Comparison of ENCODE assay signal across 25 cellular contexts in the genomic region with DNA sequence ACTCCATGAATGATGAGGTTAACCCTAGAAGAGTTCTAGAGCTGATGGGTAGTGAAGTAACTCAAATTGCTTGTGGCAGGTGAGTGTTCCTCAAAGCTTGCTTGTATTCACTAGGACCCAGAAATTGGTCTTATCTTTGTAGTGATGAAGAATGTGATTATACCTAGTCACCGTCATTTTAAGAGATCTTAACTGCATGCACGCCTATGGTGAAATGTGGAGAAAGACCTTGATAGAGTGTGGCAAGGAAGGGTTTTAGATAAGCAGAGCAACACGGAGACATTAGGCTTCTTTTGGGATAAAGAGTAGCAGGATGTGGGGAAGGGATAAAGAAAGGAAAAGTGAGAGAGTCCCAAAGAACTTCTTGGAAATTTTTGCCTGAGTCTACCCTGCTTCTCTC.
"Had no signal": no experiment of that assay in that cellular context is flagged by ENCODE, and none has a peak within 500 bp of the region (broad histone marks: within the 10 kb centered on the region; RNA-seq: fewer than 3 reads in every experiment).

No MANE protein-coding gene starts in this region.

- DNase-seq: heart right ventricle; islet precursor cell; kidney glomerular epithelial cell; left cardiac atrium; lower lobe of right lung; mammary epithelial cell; mesenchymal stem cell; ovary; right lobe of liver; stimulated activated CD4-positive, alpha-beta T cell treated with anti-CD3 and anti-CD28 coated beads, Interleukin-1b, Interleukin-23, amount 100 ng/mL, for 48 hours; stimulated activated CD4-positive, alpha-beta T cell treated with anti-CD3 and anti-CD28 coated beads, Interleukin-2, amount 100 ng/mL, for 48 hours; stimulated activated CD4-positive, alpha-beta T cell treated with anti-CD3 and anti-CD28 coated beads, Interleukin-4, amount 100 ng/mL, for 4 hours; stimulated activated CD8-positive, alpha-beta memory T cell treated with anti-CD3 and anti-CD28 coated beads, Interleukin-4, amount 100 ng/mL, for 48 hours; stimulated activated naive CD4-positive, alpha-beta T cell treated with Interleukin-2 at 50 U/mL for 16 hours; stimulated activated naive CD8-positive, alpha-beta T cell treated with anti-CD3 and anti-CD28 coated beads, Interleukin-15, amount 100 ng/mL, for 72 hours; substantia nigra; upper lobe of right lung had no signal

- ATAC-seq: heart right ventricle; left cardiac atrium; left lobe of liver; lower lobe of right lung; natural killer cell treated with Interleukin-12 subunit alpha and Interleukin-12 subunit beta and Interleukin-15 and Interleukin-18, amount 100 ng/mL, for 72 hours; right lobe of liver; stimulated activated memory B cell treated with anti-CD40 and anti-IgM and Interleukin-4, amounts not matched to agents 10 μg/mL and 1 μg/mL and 100 μg/mL, for 72 hours; stimulated activated naive CD8-positive, alpha-beta T cell treated with anti-CD3 and anti-CD28 coated beads, Interleukin-15, amount 100 ng/mL, for 72 hours; upper lobe of right lung had no signal

- H3K4me1 Mint-ChIP-seq: stimulated activated memory B cell treated with anti-CD40 and anti-IgM and Interleukin-4, amounts not matched to agents 10 μg/mL and 1 μg/mL and 100 μg/mL, for 72 hours had no signal

- H3K4me1 ChIP-seq: tibial nerve, upper lobe of right lung had no signal

- H3K9me3 Mint-ChIP-seq: natural killer cell treated with Interleukin-12 subunit alpha and Interleukin-12 subunit beta and Interleukin-15 and Interleukin-18, amount 100 ng/mL, for 72 hours; stimulated activated memory B cell treated with anti-CD40 and anti-IgM and Interleukin-4, amounts not matched to agents 10 μg/mL and 1 μg/mL and 100 μg/mL, for 72 hours; stimulated activated naive CD8-positive, alpha-beta T cell treated with anti-CD3 and anti-CD28 coated beads, Interleukin-15, amount 100 ng/mL, for 72 hours had no signal

- H3K27ac ChIP-seq: heart right ventricle, hepatocyte, lower lobe of right lung, ovary, right atrium auricular region, right lobe of liver, tibial nerve, upper lobe of right lung had no signal

- H3K4me3 ChIP-seq: heart right ventricle, hepatocyte, lower lobe of right lung, ovary, right atrium auricular region, right lobe of liver, smooth muscle cell, tibial nerve, upper lobe of right lung had no signal

- H3K27me3 ChIP-seq: heart right ventricle, hepatocyte, ovary, right atrium auricular region, right lobe of liver, tibial nerve, upper lobe of right lung had no signal

- H3K27ac Mint-ChIP-seq: natural killer cell treated with Interleukin-12 subunit alpha and Interleukin-12 subunit beta and Interleukin-15 and Interleukin-18, amount 100 ng/mL, for 72 hours; progenitor cell of endocrine pancreas; stimulated activated memory B cell treated with anti-CD40 and anti-IgM and Interleukin-4, amounts not matched to agents 10 μg/mL and 1 μg/mL and 100 μg/mL, for 72 hours; stimulated activated naive CD8-positive, alpha-beta T cell treated with anti-CD3 and anti-CD28 coated beads, Interleukin-15, amount 100 ng/mL, for 72 hours had no signal

- H3K36me3 ChIP-seq: ovary had no signal

- H3K4me3 Mint-ChIP-seq: natural killer cell treated with Interleukin-12 subunit alpha and Interleukin-12 subunit beta and Interleukin-15 and Interleukin-18, amount 100 ng/mL, for 72 hours; stimulated activated memory B cell treated with anti-CD40 and anti-IgM and Interleukin-4, amounts not matched to agents 10 μg/mL and 1 μg/mL and 100 μg/mL, for 72 hours; stimulated activated naive CD8-positive, alpha-beta T cell treated with anti-CD3 and anti-CD28 coated beads, Interleukin-15, amount 100 ng/mL, for 72 hours had no signal

- H3K9me3 ChIP-seq: heart right ventricle, lower lobe of right lung, ovary, right atrium auricular region, right lobe of liver, tibial nerve, upper lobe of right lung had no signal

- H3K27me3 Mint-ChIP-seq: natural killer cell treated with Interleukin-12 subunit alpha and Interleukin-12 subunit beta and Interleukin-15 and Interleukin-18, amount 100 ng/mL, for 72 hours; progenitor cell of endocrine pancreas; stimulated activated memory B cell treated with anti-CD40 and anti-IgM and Interleukin-4, amounts not matched to agents 10 μg/mL and 1 μg/mL and 100 μg/mL, for 72 hours; stimulated activated naive CD8-positive, alpha-beta T cell treated with anti-CD3 and anti-CD28 coated beads, Interleukin-15, amount 100 ng/mL, for 72 hours had no signal
